In the genomic region with DNA sequence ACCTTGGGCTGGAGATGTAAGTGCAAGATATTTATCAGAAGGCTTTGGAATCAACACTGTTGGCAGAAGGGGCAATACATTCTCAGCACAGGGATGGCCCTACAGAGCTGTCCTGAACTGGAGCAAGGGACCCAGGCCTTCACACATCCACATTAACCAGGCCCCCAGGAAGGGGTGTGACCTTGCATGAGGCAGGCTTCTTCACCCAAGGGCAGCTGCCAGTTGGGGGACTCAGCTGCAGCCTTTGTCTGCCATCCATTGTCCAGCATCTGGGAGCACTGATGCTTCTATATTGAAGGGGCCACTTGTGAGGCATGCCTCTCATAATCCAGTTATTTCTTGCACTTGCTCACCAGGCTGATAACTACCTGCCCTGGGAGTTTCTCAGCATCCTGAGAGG, we compare ENCODE assay signal across 10 cellular contexts. TPM values are rescaled to one million over a fixed set of nuclear protein-coding genes. Genes with fewer than 3 reads are reported as not detected.
"Had no signal": no experiment of that assay in that cellular context is flagged by ENCODE, and none has a peak within 500 bp of the region (broad histone marks: within the 10 kb centered on the region; RNA-seq: fewer than 3 reads in every experiment).

No MANE protein-coding gene starts in this region.

- ATAC-seq: GM23338, HCT116 had no signal

- DNase-seq: GM23248, GOT3, H7, H9, HCEC 1CT, HFFc6 had no signal

- H3K4me3 Mint-ChIP-seq: GM23338, H9, HFFc6 had no signal

- H3K27ac Mint-ChIP-seq: GM23338, H9, HFFc6 had no signal

- H3K4me1 Mint-ChIP-seq: GM23338, H9 had no signal

RNA-seq across cellular contexts. Expression of a gene that starts 38.3 kb away (rescaled TPM):
- total RNA-seq: GM23248, GM23338, H1, H4, H9, HFFc6 had no signal
